1 cellular context compared by ENCODE assay signal in genomic region chr7:139674752-139675126, GRCh38.
TF ChIP-seq lines count a peak whose summit lies in the region.

No MANE protein-coding gene starts in this region.

TF ChIP-seq in liver, 16 proteins besides CTCF, POLR2A, EP300 and RAD21 (continued from another document):
- no peak for TF ChIP-seq ZBTB33 (IDR thresholded peaks at IDR 0.05)
- TF ChIP-seq YY1 (IDR thresholded peaks at IDR 0.05) = no peak
- TF ChIP-seq HNF4A (conservative IDR thresholded peaks at IDR 0.05) = no peak
- TF ChIP-seq RXRA (IDR thresholded peaks at IDR 0.05) = no peak
